ENCODE assay signal across 11 cellular contexts in genomic region chr19:42313840-42314755, GRCh38. TPM values are rescaled to one million over a fixed set of nuclear protein-coding genes. Genes with fewer than 3 reads are reported as not detected.
A peak's percentile ranks its signal among the peaks of the same experiment; 100 is the strongest.
DNase-seq lines count a peak whose midpoint lies in the region; ATAC-seq and TF ChIP-seq lines count a peak whose summit lies in the region.
"Had no signal": no experiment of that assay in that cellular context is flagged by ENCODE, and none has a peak within 500 bp of the region (broad histone marks: within the 10 kb centered on the region; RNA-seq: fewer than 3 reads in every experiment).

No MANE protein-coding gene starts in this region.

- no peaks in the 10 kb centered on the region for H3K9me3 Mint-ChIP-seq in activated T-helper 1 cell treated with anti-CD3 and anti-CD28 coated beads, Interleukin-12 subunit alpha, Interleukin-12 subunit beta, Interleukin-2, Interleukin-4 antibody, amounts not matched to agents 30 ng/mL and 10 ng/mL and 1 ng/mL, durations not matched to agents 14 hours and 24 hours and 36 hours

- no peak for DNase-seq in heart left ventricle
- DNase-seq in Right ventricle myocardium superior: no peak
- DNase-seq in activated T-helper 1 cell treated with anti-CD3 and anti-CD28 coated beads, Interleukin-12 subunit alpha, Interleukin-12 subunit beta, Interleukin-2, Interleukin-4 antibody, amounts not matched to agents 30 ng/mL and 10 ng/mL and 1 ng/mL, durations not matched to agents 14 hours and 24 hours and 36 hours (ENCODE audit: low spot score): no peak
- no peak for DNase-seq in suprapubic skin (ENCODE audit: low spot score in 2 of 2)
- no peak for DNase-seq in ovary
- DNase-seq in GM13977 (ENCODE audit: low spot score): no peak
- DNase-seq in NCI-H510A (lab: John Stamatoyannopoulos, UW): no peak

- H3K4me1 Mint-ChIP-seq in activated T-helper 1 cell treated with anti-CD3 and anti-CD28 coated beads, Interleukin-12 subunit alpha, Interleukin-12 subunit beta, Interleukin-2, Interleukin-4 antibody, amounts not matched to agents 30 ng/mL and 10 ng/mL and 1 ng/mL, durations not matched to agents 14 hours and 24 hours and 36 hours (ENCODE audit: low read depth): peaks cover 7% of the 10 kb centered on the region

- no peak overlapping the region for H3K9ac ChIP-seq in iPS-15b (ENCODE audit: low read depth, low read length)

- intact Hi-C loops in heart left ventricle (cut with DNase I) (loop anchor here in 3 of 10 donors (5.0 to 10.0 kb wide), 2 partner anchors 179 to 187 kb away; partner anchors contain the start of gene POU2F2 (in 2 of the 3)), Right ventricle myocardium superior (cut with DNase I) (no loop called here), ovary (cut with DNase I) (no loop called here)
- intact Hi-C loops in activated T-helper 1 cell treated with anti-CD3 and anti-CD28 coated beads, Interleukin-12 subunit alpha, Interleukin-12 subunit beta, Interleukin-2, Interleukin-4 antibody, amounts not matched to agents 30 ng/mL and 10 ng/mL and 1 ng/mL, durations not matched to agents 14 hours and 24 hours and 36 hours (cut with micrococcal nuclease): loop anchor here (1.0 kb wide), 2 partner anchors 11 to 12 kb away; partner anchors contain the start of genes MEGF8, PAFAH1B3 and PRR19

- peak overlapping the region in 7 of 12 donors; percentile 29 to 67 (median 58) for H3K4me3 ChIP-seq in heart left ventricle
- peak overlapping the region; percentile 66 for H3K4me3 ChIP-seq in iPS-15b (ENCODE audit: low read depth, low read length)
- peak overlapping the region; percentile 52 for H3K4me3 ChIP-seq in suprapubic skin
- no peak overlapping the region for H3K4me3 ChIP-seq in ovary

- in situ Hi-C loops in GM13977 (cut with MboI; ENCODE audit: low pct_unique_long_range_greater_than_20kb, low sequenced_read_pairs, unreplicated experiment): no loop called here

- peak overlapping the region; percentile 33 for H3K4me3 Mint-ChIP-seq in activated T-helper 1 cell treated with anti-CD3 and anti-CD28 coated beads, Interleukin-12 subunit alpha, Interleukin-12 subunit beta, Interleukin-2, Interleukin-4 antibody, amounts not matched to agents 30 ng/mL and 10 ng/mL and 1 ng/mL, durations not matched to agents 14 hours and 24 hours and 36 hours

- TF ChIP-seq POLR2A in heart left ventricle (IDR thresholded peaks at IDR 0.05) (no peak), suprapubic skin (IDR thresholded peaks at IDR 0.05) (no peak), ovary (IDR thresholded peaks at IDR 0.05) (no peak)

- no peaks in the 10 kb centered on the region for H3K36me3 Mint-ChIP-seq in activated T-helper 1 cell treated with anti-CD3 and anti-CD28 coated beads, Interleukin-12 subunit alpha, Interleukin-12 subunit beta, Interleukin-2, Interleukin-4 antibody, amounts not matched to agents 30 ng/mL and 10 ng/mL and 1 ng/mL, durations not matched to agents 14 hours and 24 hours and 36 hours (ENCODE audit: low read depth)

- peaks cover 44% of the 10 kb centered on the region for H3K27me3 Mint-ChIP-seq in activated T-helper 1 cell treated with anti-CD3 and anti-CD28 coated beads, Interleukin-12 subunit alpha, Interleukin-12 subunit beta, Interleukin-2, Interleukin-4 antibody, amounts not matched to agents 30 ng/mL and 10 ng/mL and 1 ng/mL, durations not matched to agents 14 hours and 24 hours and 36 hours (ENCODE audit: insufficient read depth)

- TF ChIP-seq CTCF in heart left ventricle (IDR thresholded peaks at IDR 0.05): no peak
- no peak for TF ChIP-seq CTCF in suprapubic skin (IDR thresholded peaks at IDR 0.05)
- TF ChIP-seq CTCF in ovary (IDR thresholded peaks at IDR 0.05): no peak
- no peak for TF ChIP-seq CTCF in GM13977 (IDR thresholded peaks at IDR 0.05; ENCODE audit: extremely low read depth, insufficient read depth, missing control alignments)

- no peak for TF ChIP-seq EP300 in suprapubic skin (IDR thresholded peaks at IDR 0.05)
- no peak for TF ChIP-seq EP300 in ovary (IDR thresholded peaks at IDR 0.05)

- no peak overlapping the region for H3K27ac Mint-ChIP-seq in activated T-helper 1 cell treated with anti-CD3 and anti-CD28 coated beads, Interleukin-12 subunit alpha, Interleukin-12 subunit beta, Interleukin-2, Interleukin-4 antibody, amounts not matched to agents 30 ng/mL and 10 ng/mL and 1 ng/mL, durations not matched to agents 14 hours and 24 hours and 36 hours

- no peaks in the 10 kb centered on the region for H3K9me3 ChIP-seq in heart left ventricle
- H3K9me3 ChIP-seq in iPS-15b (ENCODE audit: control insufficient read depth, insufficient read depth, low read length): no peaks in the 10 kb centered on the region
- no peaks in the 10 kb centered on the region for H3K9me3 ChIP-seq in suprapubic skin
- H3K9me3 ChIP-seq in ovary: no peaks in the 10 kb centered on the region

- H3K36me3 ChIP-seq in heart left ventricle (no peaks in the 10 kb centered on the region), iPS-15b (ENCODE audit: control insufficient read depth, insufficient read depth, low read length) (no peaks in the 10 kb centered on the region), suprapubic skin (no peaks in the 10 kb centered on the region), ovary (no peaks in the 10 kb centered on the region)

- no peak overlapping the region for H3K27ac ChIP-seq in heart left ventricle
- no peak overlapping the region for H3K27ac ChIP-seq in suprapubic skin
- H3K27ac ChIP-seq in ovary: no peak overlapping the region
- H3K27ac ChIP-seq: C4-2B, HL-60 had no signal

- peaks cover 0 to 33% (median 18%) of the 10 kb centered on the region in 9 donors for H3K27me3 ChIP-seq in heart left ventricle
- H3K27me3 ChIP-seq in iPS-15b (ENCODE audit: control insufficient read depth, insufficient read depth, low read length): peaks cover 23% of the 10 kb centered on the region
- H3K27me3 ChIP-seq in suprapubic skin: peaks cover 29% of the 10 kb centered on the region
- H3K27me3 ChIP-seq in ovary: no peaks in the 10 kb centered on the region

- ATAC-seq in heart left ventricle (no peak), Right ventricle myocardium superior (ENCODE audit: poor library complexity) (no peak)

- 28 to 36% (median 31%) methylated on average over 25 to 26 of the region's 26 CpGs for WGBS in heart left ventricle, 4 donors
- 41% methylated on average over 26 of the region's 26 CpGs for WGBS in suprapubic skin
- WGBS in ovary, 3 donors: 27 to 30% (median 29%) methylated on average over 25 to 26 of the region's 26 CpGs

- H3K4me1 ChIP-seq in heart left ventricle: peaks cover 0 to 28% (median 5%) of the 10 kb centered on the region in 12 donors
- no peaks in the 10 kb centered on the region for H3K4me1 ChIP-seq in iPS-15b (ENCODE audit: control insufficient read depth, insufficient read depth, low read length)
- H3K4me1 ChIP-seq in suprapubic skin: peaks cover 19% of the 10 kb centered on the region
- H3K4me1 ChIP-seq in ovary (ENCODE audit: insufficient read depth): peaks cover 3% of the 10 kb centered on the region

RNA-seq across cellular contexts. Expression of gene TMEM145, which starts 1.0 kb away (rescaled TPM):
- total RNA-seq in heart left ventricle: under 1 TPM in 2 of 9 donors, not detected in 7; 0.16 to 0.27 TPM
- under 1 TPM; 0.11 to 0.18 TPM for polyA plus RNA-seq in heart left ventricle
- total RNA-seq in Right ventricle myocardium superior: 0.11 TPM
- 0.56 and 2.1 TPM in 2 replicates for total RNA-seq in activated T-helper 1 cell treated with anti-CD3 and anti-CD28 coated beads, Interleukin-12 subunit alpha, Interleukin-12 subunit beta, Interleukin-2, Interleukin-4 antibody, amounts not matched to agents 30 ng/mL and 10 ng/mL and 1 ng/mL, durations not matched to agents 14 hours and 24 hours and 36 hours
- 1 to 10 TPM in 1 of 4 donors, not detected in 3; 4.2 TPM for total RNA-seq in suprapubic skin
- total RNA-seq in ovary: 1 to 10 TPM in 1 of 7 donors, under 1 TPM in 4, not detected in 2; 0.20 to 1.7 (median 0.31) TPM
- polyA plus RNA-seq in ovary: under 1 TPM in 1 of 2 donors, not detected in 1; 0.08 TPM
- total RNA-seq: endothelial cell of umbilical vein had no signal
- polyA plus RNA-seq: endothelial cell of umbilical vein had no signal

RNA-seq across cellular contexts. Expression of gene MEGF8, which starts 11.3 kb away (rescaled TPM):
- total RNA-seq in heart left ventricle: 10 to 100 TPM; 26.5 to 50.4 (median 36.6) TPM
- polyA plus RNA-seq in heart left ventricle: 10 to 100 TPM; 22.8 to 23.1 TPM
- 34.3 TPM for total RNA-seq in Right ventricle myocardium superior
- total RNA-seq in activated T-helper 1 cell treated with anti-CD3 and anti-CD28 coated beads, Interleukin-12 subunit alpha, Interleukin-12 subunit beta, Interleukin-2, Interleukin-4 antibody, amounts not matched to agents 30 ng/mL and 10 ng/mL and 1 ng/mL, durations not matched to agents 14 hours and 24 hours and 36 hours: 7.5 and 7.8 TPM in 2 replicates
- total RNA-seq in suprapubic skin: 10 to 100 TPM; 10.7 to 21.5 (median 16.1) TPM
- total RNA-seq in ovary: 10 to 100 TPM; 11.0 to 31.6 (median 27.0) TPM
- 10 to 100 TPM; 17.8 to 21.6 TPM for polyA plus RNA-seq in ovary

RNA-seq across cellular contexts. Expression of gene PAFAH1B3, which starts 11.7 kb away (rescaled TPM):
- total RNA-seq in heart left ventricle (1 to 10 TPM; 1.8 to 9.4 (median 2.5) TPM), Right ventricle myocardium superior (4.3 TPM), suprapubic skin (10 to 100 TPM; 14.4 to 33.0 (median 18.9) TPM), ovary (10 to 100 TPM; 15.8 to 40.2 (median 20.6) TPM)
- polyA plus RNA-seq in heart left ventricle (1 to 10 TPM; 4.9 to 9.5 TPM), ovary (10 to 100 TPM in 1 of 2 donors, 1 to 10 TPM in 1; 4.1 to 23.4 TPM)
- total RNA-seq in activated T-helper 1 cell treated with anti-CD3 and anti-CD28 coated beads, Interleukin-12 subunit alpha, Interleukin-12 subunit beta, Interleukin-2, Interleukin-4 antibody, amounts not matched to agents 30 ng/mL and 10 ng/mL and 1 ng/mL, durations not matched to agents 14 hours and 24 hours and 36 hours: 48.7 and 50.1 TPM in 2 replicates

RNA-seq across cellular contexts. Expression of gene PRR19, which starts 12.2 kb away (rescaled TPM):
- total RNA-seq in heart left ventricle (under 1 TPM in 3 of 9 donors, not detected in 6; 0.16 to 0.53 (median 0.40) TPM), Right ventricle myocardium superior (not detected), suprapubic skin (1 to 10 TPM in 2 of 4 donors, under 1 TPM in 2; 0.73 to 1.7 (median 1.1) TPM), ovary (1 to 10 TPM in 2 of 7 donors, under 1 TPM in 4, not detected in 1; 0.58 to 2.9 (median 0.78) TPM)
- polyA plus RNA-seq in heart left ventricle (under 1 TPM in 1 of 2 donors, not detected in 1; 0.17 TPM), ovary (under 1 TPM in 1 of 2 donors, not detected in 1; 0.71 TPM)
- 1.0 and 1.4 TPM in 2 replicates for total RNA-seq in activated T-helper 1 cell treated with anti-CD3 and anti-CD28 coated beads, Interleukin-12 subunit alpha, Interleukin-12 subunit beta, Interleukin-2, Interleukin-4 antibody, amounts not matched to agents 30 ng/mL and 10 ng/mL and 1 ng/mL, durations not matched to agents 14 hours and 24 hours and 36 hours

RNA-seq across cellular contexts. Expression of gene CIC, which starts 45.0 kb away (rescaled TPM):
- total RNA-seq in heart left ventricle (10 to 100 TPM; 25.5 to 54.8 (median 35.8) TPM), Right ventricle myocardium superior (33.6 TPM), suprapubic skin (10 to 100 TPM; 57.5 to 91.6 (median 81.9) TPM), ovary (100 to 1,000 TPM in 4 of 7 donors, 10 to 100 TPM in 3; 24.6 to 139 (median 113) TPM)
- polyA plus RNA-seq in heart left ventricle (10 to 100 TPM; 27.1 to 27.5 TPM), ovary (10 to 100 TPM in 1 of 2 donors, 1 to 10 TPM in 1; 6.6 to 71.0 TPM)
- total RNA-seq in activated T-helper 1 cell treated with anti-CD3 and anti-CD28 coated beads, Interleukin-12 subunit alpha, Interleukin-12 subunit beta, Interleukin-2, Interleukin-4 antibody, amounts not matched to agents 30 ng/mL and 10 ng/mL and 1 ng/mL, durations not matched to agents 14 hours and 24 hours and 36 hours: 66.9 and 68.0 TPM in 2 replicates
